ENCODE assay signal across 8 cellular contexts in genomic region chr6:73308712-73309533, GRCh38. TPM values are rescaled to one million over a fixed set of nuclear protein-coding genes. Genes with fewer than 3 reads are reported as not detected.
DNase-seq lines count a peak whose midpoint lies in the region; ATAC-seq and TF ChIP-seq lines count a peak whose summit lies in the region.

No MANE protein-coding gene starts in this region.

- H3K4me3 ChIP-seq in Jurkat, Clone E6-1 (ENCODE audit: low read length): peak overlapping the region; percentile 79
- H3K4me3 ChIP-seq in iPS-18a (ENCODE audit: low read length) (peak overlapping the region; percentile 68), suprapubic skin (peak overlapping the region; percentile 55)

- H3K36me3 ChIP-seq in iPS-18a (ENCODE audit: control insufficient read depth, low read depth, low read length): no peaks in the 10 kb centered on the region
- no peaks in the 10 kb centered on the region for H3K36me3 ChIP-seq in suprapubic skin

- TF ChIP-seq EP300 in suprapubic skin (IDR thresholded peaks at IDR 0.05): no peak

- H3K9ac ChIP-seq in iPS-18a (ENCODE audit: low read length): peak overlapping the region; percentile 36

- H3K9me3 ChIP-seq in iPS-18a (ENCODE audit: control insufficient read depth, low read depth, low read length) (no peaks in the 10 kb centered on the region), suprapubic skin (no peaks in the 10 kb centered on the region)

- H3K36me3 Mint-ChIP-seq in activated naive CD8-positive, alpha-beta T cell treated with anti-CD3 and anti-CD28 coated beads for 36 hours: peaks cover 6% of the 10 kb centered on the region

- no peak for TF ChIP-seq POLR2A in suprapubic skin (IDR thresholded peaks at IDR 0.05)

- H3K4me3 Mint-ChIP-seq in activated naive CD8-positive, alpha-beta T cell treated with anti-CD3 and anti-CD28 coated beads for 36 hours: peak overlapping the region; percentile 88

- H3K4me1 ChIP-seq in iPS-18a (ENCODE audit: control insufficient read depth, low read depth, low read length): no peaks in the 10 kb centered on the region
- peaks cover 17% of the 10 kb centered on the region for H3K4me1 ChIP-seq in suprapubic skin

- TF ChIP-seq CTCF in suprapubic skin (IDR thresholded peaks at IDR 0.05): no peak

- H3K27me3 Mint-ChIP-seq in activated naive CD8-positive, alpha-beta T cell treated with anti-CD3 and anti-CD28 coated beads for 36 hours: peaks cover 67% of the 10 kb centered on the region

- H3K27me3 ChIP-seq in iPS-18a (ENCODE audit: control insufficient read depth, insufficient read depth, low read length) (no peaks in the 10 kb centered on the region), suprapubic skin (peaks cover 15% of the 10 kb centered on the region)

- H3K27ac ChIP-seq in iPS-18a (ENCODE audit: low read length): no peak overlapping the region
- H3K27ac ChIP-seq in suprapubic skin: no peak overlapping the region

- peaks cover 23% of the 10 kb centered on the region for H3K4me1 Mint-ChIP-seq in activated naive CD8-positive, alpha-beta T cell treated with anti-CD3 and anti-CD28 coated beads for 36 hours

- peak; percentile 76 for DNase-seq in DMS79 treated with DMSO at 0.1 percent for 48 hours (lab: John Stamatoyannopoulos, UW)
- DNase-seq in Jurkat, Clone E6-1 (ENCODE audit: low read depth, low spot score): no peak
- DNase-seq in activated naive CD8-positive, alpha-beta T cell treated with anti-CD3 and anti-CD28 coated beads for 36 hours: no peak
- DNase-seq in suprapubic skin (ENCODE audit: low spot score in 2 of 2): no peak
- DNase-seq in NCI-H1092 (lab: John Stamatoyannopoulos, UW): no peak
- DNase-seq in stimulated activated CD8-positive, alpha-beta memory T cell treated with anti-CD3 and anti-CD28 coated beads, Interleukin-4, amount 100 ng/mL, for 48 hours: no peak

- 81% methylated on average over 26 of the region's 26 CpGs for WGBS in suprapubic skin

- H3K9me3 Mint-ChIP-seq in activated naive CD8-positive, alpha-beta T cell treated with anti-CD3 and anti-CD28 coated beads for 36 hours: peaks cover 3% of the 10 kb centered on the region

- no peak for ATAC-seq in GM21526 (IDR thresholded peaks at IDR 0.05; ENCODE audit: low FRiP score, unreplicated experiment)

- peak overlapping the region; percentile 78 for H3K27ac Mint-ChIP-seq in activated naive CD8-positive, alpha-beta T cell treated with anti-CD3 and anti-CD28 coated beads for 36 hours

RNA-seq across cellular contexts. Expression of gene DPPA5, which starts 45.2 kb away (rescaled TPM):
- polyA plus RNA-seq in Jurkat, Clone E6-1 (2012; ENCODE audit: insufficient read depth, insufficient read length): not detected
- not detected for total RNA-seq in activated naive CD8-positive, alpha-beta T cell treated with anti-CD3 and anti-CD28 coated beads for 36 hours
- total RNA-seq in suprapubic skin: not detected

RNA-seq across cellular contexts. Expression of gene KHDC1, which starts 45.9 kb away (rescaled TPM):
- polyA plus RNA-seq in Jurkat, Clone E6-1 (2012; ENCODE audit: insufficient read depth, insufficient read length): 2.0 TPM
- total RNA-seq in activated naive CD8-positive, alpha-beta T cell treated with anti-CD3 and anti-CD28 coated beads for 36 hours: 1 to 10 TPM; 3.3 to 3.5 TPM
- total RNA-seq in suprapubic skin: not detected

RNA-seq across cellular contexts. Expression of gene KHDC3L, which starts 53.5 kb away (rescaled TPM):
- 0.87 TPM for polyA plus RNA-seq in Jurkat, Clone E6-1 (2012; ENCODE audit: insufficient read depth, insufficient read length)
- not detected for total RNA-seq in activated naive CD8-positive, alpha-beta T cell treated with anti-CD3 and anti-CD28 coated beads for 36 hours
- total RNA-seq in suprapubic skin: not detected
